15 cellular contexts compared by ENCODE assay signal in genomic region chr3:106242779-106243178, GRCh38.
DNase-seq lines count a peak whose midpoint lies in the region; ATAC-seq, FAIRE-seq and TF ChIP-seq lines count a peak whose summit lies in the region.
"Had no signal": no experiment of that assay in that cellular context is flagged by ENCODE, and none has a peak within 500 bp of the region (broad histone marks: within the 10 kb centered on the region; RNA-seq: fewer than 3 reads in every experiment).

No MANE protein-coding gene starts in this region.

- no peaks in the 10 kb centered on the region for H4K20me1 ChIP-seq in H1 (replicated peaks in 1 of 2; ENCODE audit: control insufficient read depth in 1 of 2, insufficient read depth in 2 of 2, low read length in 2 of 2)
- H4K20me1 ChIP-seq: BLaER1 treated with 17β-estradiol and CSF1 and Interleukin-3, amounts not matched to agents 10 nM and 100 nM had no signal

- no peak overlapping the region for H2BK15ac ChIP-seq in H1 (ENCODE audit: low read length)

- no peak overlapping the region for H2BK20ac ChIP-seq in H1 (ENCODE audit: low read length)

- no peaks in the 10 kb centered on the region for H3K36me3 ChIP-seq in H1 (ENCODE audit: control insufficient read depth in 2 of 4, insufficient read depth in 4 of 4, low read length in 3 of 4)
- H3K36me3 ChIP-seq: BLaER1 treated with 17β-estradiol and CSF1 and Interleukin-3, amounts not matched to agents 10 nM and 100 nM; gastrocnemius medialis had no signal

- WGBS in H1 (ENCODE audit: extremely low coverage in 1 of 2, insufficient coverage in 1 of 2, insufficient read length in 1 of 2, insufficient replicate concordance in 2 of 2, low coverage in 1 of 2, low lambda C conversion rate in 2 of 2, missing lambda C conversion rate in 1 of 2), 2 experiments = 93% methylated on average over 3 of the region's 3 CpGs; no CpG with 5 or more reads in 1 of the 2 experiments

- no peak overlapping the region for H4K8ac ChIP-seq in H1 (ENCODE audit: extremely low read depth, insufficient read depth, low read length)

- H3K4me3 ChIP-seq in H1 (ENCODE audit: extremely low read depth in 1 of 4, insufficient read depth in 2 of 4, low read depth in 3 of 4, low read length in 4 of 4) = no peak overlapping the region
- H3K4me3 ChIP-seq: BLaER1 treated with 17β-estradiol and CSF1 and Interleukin-3, amounts not matched to agents 10 nM and 100 nM; gastrocnemius medialis had no signal

- H3K56ac ChIP-seq in H1 (replicated peaks; ENCODE audit: insufficient read length, low read depth, low read length) = no peak overlapping the region

- TF ChIP-seq POLR2A in GM12892 (IDR thresholded peaks at IDR 0.05; ENCODE audit: low read depth, low read length) (no peak), H1 (IDR thresholded peaks at IDR 0.05; ENCODE audit: control extremely low read depth in 1 of 2, low read depth in 2 of 2, low read length in 2 of 2) (no peak)

- no peaks in the 10 kb centered on the region for H3K27me3 ChIP-seq in H1 (replicated peaks in 1 of 4; ENCODE audit: control insufficient read depth in 3 of 4, extremely low read depth in 1 of 4, insufficient read depth in 3 of 4, low read length in 3 of 4)
- H3K27me3 ChIP-seq: BLaER1 treated with 17β-estradiol and CSF1 and Interleukin-3, amounts not matched to agents 10 nM and 100 nM; gastrocnemius medialis had no signal

- no peak for TF ChIP-seq CTCF in H1 (IDR thresholded peaks at IDR 0.05; ENCODE audit: control extremely low read depth in 1 of 3, insufficient read depth in 1 of 3, low read depth in 1 of 3, low read length in 3 of 3)

- no peak overlapping the region for H3K9ac ChIP-seq in H1 (replicated peaks in 1 of 4; ENCODE audit: extremely low read depth in 1 of 4, low read depth in 3 of 4, low read length in 3 of 4)
- H3K9ac ChIP-seq: BLaER1 treated with 17β-estradiol and CSF1 and Interleukin-3, amounts not matched to agents 10 nM and 100 nM had no signal

- H2BK12ac ChIP-seq in H1 (ENCODE audit: low read depth, low read length) = no peak overlapping the region

- no peaks in the 10 kb centered on the region for H3K9me3 ChIP-seq in H1 (ENCODE audit: insufficient read depth in 2 of 2, low read depth in 1 of 2, low read length in 1 of 2)
- H3K9me3 ChIP-seq: gastrocnemius medialis had no signal

- no peaks in the 10 kb centered on the region for H3K23me2 ChIP-seq in H1 (ENCODE audit: low read depth, low read length)

- FAIRE-seq in GM12892 (lab: Jason Lieb, UNC) = peak; percentile 66
- FAIRE-seq in H1 (lab: Jason Lieb, UNC) = no peak

- no peak for TF ChIP-seq RAD21 in H1 (IDR thresholded peaks at IDR 0.05 in 1 of 2, conservative IDR thresholded peaks at IDR 0.05 in 1 of 2; ENCODE audit: low read depth in 2 of 2, low read length in 2 of 2)

- TF ChIP-seq EP300 in H1 (IDR thresholded peaks at IDR 0.05; ENCODE audit: borderline replicate concordance in 1 of 2, low read depth in 2 of 2, low read length in 2 of 2) = no peak

- no peak overlapping the region for H2AK5ac ChIP-seq in H1 (ENCODE audit: low read depth, low read length)

- no peak overlapping the region for H3K4me2 ChIP-seq in H1 (ENCODE audit: insufficient read depth in 1 of 2, low read depth in 2 of 2, low read length in 2 of 2)

- intact Hi-C loops in left cardiac atrium (cut with DNase I) = no loop called here

- H3K4me1 ChIP-seq in H1 (replicated peaks in 1 of 4; ENCODE audit: control insufficient read depth in 3 of 4, insufficient read depth in 4 of 4, low read length in 3 of 4) = no peaks in the 10 kb centered on the region
- H3K4me1 ChIP-seq: gastrocnemius medialis had no signal

- CTCF ChIA-PET in H1 (lab: Charles Lee; ENCODE audit: partially characterized antibody) = no interaction called here

- H2BK5ac ChIP-seq in H1 (ENCODE audit: low read depth, low read length) = no peak overlapping the region

- DNase-seq in GM12892 (ENCODE audit: insufficient read length) = no peak
- DNase-seq in H1 (ENCODE audit: low read depth in 1 of 2, low spot score in 2 of 2) = no peak
- no peak for DNase-seq in dedifferentiated amniotic fluid mesenchymal stem cell (ENCODE audit: extremely low spot score)
- no peak for DNase-seq in DMS153 (lab: John Stamatoyannopoulos, UW)
- DNase-seq in left cardiac atrium = no peak
- DNase-seq in activated CD4-positive, alpha-beta T cell treated with anti-CD3 and anti-CD28 coated beads, Interleukin-2, amount 50 U/mL, for 48 hours = no peak
- DNase-seq: activated CD8-positive, alpha-beta memory T cell treated with anti-CD3 and anti-CD28 coated beads, Interleukin-2, amount 10 ng/mL, durations not matched to agents 7 days and 5 days; gastrocnemius medialis; kidney glomerular epithelial cell; NCI-H1930; nephron progenitor cell; small intestine had no signal

- no peak overlapping the region for H3K14ac ChIP-seq in H1 (ENCODE audit: insufficient read length)

- H3K79me1 ChIP-seq in H1 (ENCODE audit: low read depth, low read length) = no peaks in the 10 kb centered on the region

- no peak overlapping the region for H3K18ac ChIP-seq in H1 (ENCODE audit: extremely low read depth, low read length)

- no peak overlapping the region for H3K27ac ChIP-seq in H1 (ENCODE audit: low read depth, low read length)
- H3K27ac ChIP-seq: gastrocnemius medialis had no signal

- ATAC-seq in GM19467 (IDR thresholded peaks at IDR 0.05; ENCODE audit: unreplicated experiment) = peak; percentile 58
- peak; percentile 84 for ATAC-seq in HG03432 (IDR thresholded peaks at IDR 0.05; ENCODE audit: unreplicated experiment)
- ATAC-seq in left cardiac atrium = no peak
- ATAC-seq: activated CD8-positive, alpha-beta memory T cell treated with anti-CD3 and anti-CD28 coated beads, Interleukin-2, amount 10 ng/mL, durations not matched to agents 7 days and 5 days; gastrocnemius medialis had no signal

- no peak overlapping the region for H4K91ac ChIP-seq in H1 (replicated peaks; ENCODE audit: insufficient read length, low read length)

- POLR2A ChIA-PET in H1 (lab: Charles Lee; ENCODE audit: partially characterized antibody) = no interaction called here

- H3K79me2 ChIP-seq in H1 (ENCODE audit: control insufficient read depth in 1 of 2, insufficient read depth in 2 of 2, low read length in 2 of 2) = no peaks in the 10 kb centered on the region

- H3K23ac ChIP-seq in H1 (ENCODE audit: insufficient read length) = no peak overlapping the region

- no peak overlapping the region for H3K4ac ChIP-seq in H1 (replicated peaks; ENCODE audit: insufficient read length, low read depth, low read length)

- H2BK120ac ChIP-seq in H1 (replicated peaks; ENCODE audit: low read depth, low read length) = no peak overlapping the region

- H2AFZ ChIP-seq in H1 (ENCODE audit: low read length) = peak overlapping the region; percentile 95

- no peak overlapping the region for H4K5ac ChIP-seq in H1 (ENCODE audit: insufficient read length, low read depth, low read length)

TF ChIP-seq in H1, 55 proteins besides CTCF, POLR2A, EP300 and RAD21 (continues in another document):
- TF ChIP-seq ASH2L (IDR thresholded peaks at IDR 0.05; ENCODE audit: low read length) (no peak), GABPA (IDR thresholded peaks at IDR 0.05; ENCODE audit: borderline replicate concordance, insufficient read depth, low read length) (no peak), GTF2F1 (IDR thresholded peaks at IDR 0.05; ENCODE audit: borderline replicate concordance, low read depth, low read length) (no peak), EZH2 (IDR thresholded peaks at IDR 0.05; ENCODE audit: low read depth, low read length, severe bottlenecking) (no peak), CTBP2 (IDR thresholded peaks at IDR 0.05; ENCODE audit: borderline replicate concordance, insufficient read depth, insufficient read length, low read length) (no peak), RBBP5 (IDR thresholded peaks at IDR 0.05; ENCODE audit: borderline replicate concordance, low read depth, low read length) (no peak), KDM1A (IDR thresholded peaks at IDR 0.05; ENCODE audit: borderline replicate concordance, low read length) (no peak)

Comparison
In these comparisons a context has a peak if more than half of its experiments do, and no peak if none do; other contexts are left out.
1. ATAC-seq: peak in GM19467 (single experiment) and HG03432 (single experiment); none in left cardiac atrium (0 of 2).